ENCODE assay signal across 1 cellular context in genomic region chr9:95266649-95267048, GRCh38.
TF ChIP-seq lines count a peak whose summit lies in the region.

No MANE protein-coding gene starts in this region.

TF ChIP-seq in GM23338, 12 proteins besides CTCF, POLR2A, EP300 and RAD21 (continued from another document):
- TF ChIP-seq ZNF462 (CRISPR knock-in tag; IDR thresholded peaks at IDR 0.05) (no peak), ETS1 (IDR thresholded peaks at IDR 0.05) (no peak), CREB1 (CRISPR knock-in tag; IDR thresholded peaks at IDR 0.05; ENCODE audit: low read depth) (no peak), NANOG (IDR thresholded peaks at IDR 0.05; ENCODE audit: borderline replicate concordance) (no peak), ZNF331 (CRISPR knock-in tag; IDR thresholded peaks at IDR 0.05; ENCODE audit: low read depth) (no peak), EZH2 (IDR thresholded peaks at IDR 0.05; ENCODE audit: low read depth, unreplicated experiment) (no peak), ZNF114 (CRISPR knock-in tag; IDR thresholded peaks at IDR 0.05) (no peak)
